Comparison of ENCODE assay signal across 8 cellular contexts in the genomic region with DNA sequence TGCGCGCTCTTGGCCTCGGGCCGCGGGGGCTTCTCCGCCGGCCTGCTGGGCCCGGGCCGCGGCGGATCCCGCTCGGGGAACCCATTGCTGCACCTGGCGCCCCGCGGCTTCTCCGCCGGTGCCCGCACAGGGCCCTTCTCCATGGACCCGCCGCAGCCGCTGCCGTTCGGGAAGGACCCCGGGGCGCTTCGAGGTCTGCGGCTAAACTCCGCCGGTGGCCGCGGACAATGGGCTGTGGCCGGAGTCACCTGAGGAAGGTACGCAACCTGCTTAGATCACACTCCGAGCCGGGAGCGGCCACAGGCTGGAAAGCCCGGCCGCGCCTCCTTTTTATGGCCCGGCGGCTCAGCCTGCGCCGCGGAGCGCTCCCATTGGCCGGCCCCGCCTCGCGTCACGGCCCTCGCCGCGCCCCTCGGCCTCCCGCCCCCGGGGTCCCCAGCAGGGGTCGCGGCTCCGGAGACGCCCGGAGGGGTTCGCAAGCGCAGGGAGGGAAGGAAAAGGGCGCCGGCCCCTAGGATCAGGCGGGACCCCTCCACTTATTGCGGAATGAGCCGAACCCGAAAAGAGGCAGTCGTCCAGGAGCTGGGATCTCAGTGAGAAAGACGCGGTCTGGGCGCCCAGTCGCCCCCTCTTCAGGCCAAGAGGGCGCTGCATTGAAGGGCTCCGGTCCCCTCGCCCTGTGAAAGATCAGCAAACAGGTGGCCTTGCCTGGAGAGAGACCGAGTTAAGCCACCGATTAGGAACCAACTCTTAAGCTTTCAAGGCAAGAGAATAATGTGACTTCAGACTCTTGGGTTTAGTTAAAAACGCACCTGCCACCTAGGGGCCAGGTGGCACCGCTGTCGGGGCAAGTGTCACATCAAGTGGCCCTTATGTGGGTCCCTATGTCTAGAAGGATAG. TPM values are rescaled to one million over a fixed set of nuclear protein-coding genes. Genes with fewer than 3 reads are reported as not detected.
DNase-seq lines count a peak whose midpoint lies in the region; ATAC-seq, FAIRE-seq and TF ChIP-seq lines count a peak whose summit lies in the region.

Gene GCH1 (minus strand): TSS at position 306 of the 900 bp plus-strand sequence. CDS start 163 bp downstream, at position 143.

- peak within 1 kb of the TSS; percentile 16 for H3K27ac ChIP-seq in endothelial cell of umbilical vein (ENCODE audit: insufficient read depth, low read depth, low read length)
- H3K27ac ChIP-seq in mucosa of rectum (ENCODE audit: low read depth in 2 of 2, low read length in 2 of 2), result peak within 1 kb of the TSS; percentile 96

- peak within 1 kb of the TSS; percentile 75 for H3K4me2 ChIP-seq in endothelial cell of umbilical vein (ENCODE audit: insufficient read depth, low read length)

- FAIRE-seq in endothelial cell of umbilical vein (lab: Jason Lieb, UNC), result peak; percentile 77

- CTCF ChIA-PET in activated CD8-positive, alpha-beta memory T cell treated with anti-CD3 and anti-CD28 coated beads for 36 hours (lab: Charles Lee), result interaction anchor here (1.0 to 3.3 kb wide), 6 partner anchors 9 to 35 kb away, joined by 3 to 13 read pairs (median 6); no protein-coding TSS in a partner anchor
- CTCF ChIA-PET in endothelial cell of umbilical vein (lab: Charles Lee), result interaction anchor here (0.7 to 2.0 kb wide), 10 partner anchors 10 to 91 kb away, joined by 3 to 7 read pairs (median 4); no protein-coding TSS in a partner anchor

- no peaks in the 10 kb centered on the region for H4K20me1 ChIP-seq in endothelial cell of umbilical vein (replicated peaks; ENCODE audit: control insufficient read depth, extremely low read depth, insufficient read depth, low read length)

- H3K4me3 ChIP-seq in endothelial cell of umbilical vein (replicated peaks in 1 of 3; ENCODE audit: insufficient read depth in 1 of 3, low read depth in 1 of 3, low read length in 3 of 3), result peak within 1 kb of the TSS; percentile 71 to 97 (median 86)
- peak within 1 kb of the TSS; percentile 83 to 87 for H3K4me3 ChIP-seq in mucosa of rectum (ENCODE audit: low read length in 2 of 2)

- H2AFZ ChIP-seq in endothelial cell of umbilical vein (ENCODE audit: low read depth, low read length), result peak within 1 kb of the TSS; percentile 67

- dilution Hi-C loops in endothelial cell of umbilical vein (cut with MboI; ENCODE audit: extremely low pct_ligation_motif_present, low sequenced_read_pairs), result no loop called here

- peaks cover 5% of the 10 kb centered on the region for H3K4me1 ChIP-seq in endothelial cell of umbilical vein (ENCODE audit: control insufficient read depth, extremely low read depth, insufficient read depth, low read length)
- peaks cover 5% of the 10 kb centered on the region in 2 donors for H3K4me1 ChIP-seq in mucosa of rectum (ENCODE audit: control insufficient read depth in 2 of 2, insufficient read depth in 2 of 2, low read length in 2 of 2)

- intact Hi-C loops in endothelial cell of umbilical vein (cut with micrococcal nuclease), result loop anchor here (2.0 to 5.0 kb wide), 3 partner anchors 26 to 125 kb away; partner anchors contain the start of genes SOCS4 and WDHD1

- H3K36me3 ChIP-seq in endothelial cell of umbilical vein (ENCODE audit: control insufficient read depth in 2 of 2, extremely low read depth in 1 of 2, insufficient read depth in 2 of 2, low read length in 2 of 2) (no peaks in the 10 kb centered on the region), mucosa of rectum (ENCODE audit: control insufficient read depth in 2 of 2, insufficient read depth in 2 of 2, low read length in 2 of 2) (no peaks in the 10 kb centered on the region)

- H3K27me3 ChIP-seq in endothelial cell of umbilical vein (ENCODE audit: control insufficient read depth in 2 of 2, insufficient read depth in 2 of 2, low read length in 2 of 2), result no peaks in the 10 kb centered on the region
- no peaks in the 10 kb centered on the region for H3K27me3 ChIP-seq in mucosa of rectum (ENCODE audit: control insufficient read depth in 2 of 2, insufficient read depth in 2 of 2, low read length in 2 of 2)

- POLR2A ChIA-PET in activated CD8-positive, alpha-beta memory T cell treated with anti-CD3 and anti-CD28 coated beads for 36 hours (lab: Charles Lee), result interaction anchor here (0.6 to 0.8 kb wide), 2 partner anchors 14 to 124 kb away, joined by 3 read pairs; partner anchors contain the start of genes SOCS4 and WDHD1
- POLR2A ChIA-PET in endothelial cell of umbilical vein (lab: Charles Lee), result interaction anchor here (0.6 kb wide), 1 partner anchor 1216 kb away, joined by 3 read pairs; no protein-coding TSS in a partner anchor

- peak; percentile 75 for DNase-seq in CD1c-positive myeloid dendritic cell (ENCODE audit: extremely low spot score)
- peak; percentile 72 for DNase-seq in NCI-H748 treated with DMSO at 0.1 percent for 48 hours (lab: John Stamatoyannopoulos, UW)
- peak; percentile 70 for DNase-seq in endothelial cell of umbilical vein (ENCODE audit: low read depth, low spot score)
- DNase-seq in stimulated activated CD8-positive, alpha-beta memory T cell treated with anti-CD3 and anti-CD28 coated beads, Interleukin-7, amount 100 ng/mL, for 24 hours (ENCODE audit: low read depth), result peak; percentile 40

- peak; percentile 35 to 54 for TF ChIP-seq CTCF in endothelial cell of umbilical vein (IDR thresholded peaks at IDR 0.05; ENCODE audit: extremely low read depth in 1 of 2, insufficient read depth in 1 of 2, low read depth in 1 of 2, low read length in 2 of 2)

- no peaks in the 10 kb centered on the region for H3K79me2 ChIP-seq in endothelial cell of umbilical vein (ENCODE audit: control insufficient read depth, insufficient read depth, low read length)

- H3K9ac ChIP-seq in endothelial cell of umbilical vein (replicated peaks; ENCODE audit: extremely low read depth, insufficient read depth, low read length) (peak within 1 kb of the TSS; percentile 75), mucosa of rectum (ENCODE audit: low read depth in 1 of 2, low read length in 2 of 2) (peak within 1 kb of the TSS; percentile 86 to 96)

- H3K9me3 ChIP-seq in endothelial cell of umbilical vein (replicated peaks; ENCODE audit: control insufficient read depth, insufficient read depth, low read length) (no peaks in the 10 kb centered on the region), mucosa of rectum (ENCODE audit: control insufficient read depth in 2 of 2, low read length in 2 of 2) (no peaks in the 10 kb centered on the region)

- TF ChIP-seq POLR2A in endothelial cell of umbilical vein (IDR thresholded peaks at IDR 0.05; ENCODE audit: low read depth, low read length), result peak; percentile 46

- no TSS peak for BruUV-seq in endothelial cell of umbilical vein (replicated peaks; lab: Mats Ljungman, UMichigan)

- no peaks in the 10 kb centered on the region for H3K9me1 ChIP-seq in endothelial cell of umbilical vein (replicated peaks; ENCODE audit: control insufficient read depth, extremely low read depth, insufficient read depth, low read length)

- ATAC-seq in GM19351 (IDR thresholded peaks at IDR 0.05; ENCODE audit: unreplicated experiment) (peak; percentile 83), HG03469 (IDR thresholded peaks at IDR 0.05; ENCODE audit: unreplicated experiment) (peak; percentile 68)

TF ChIP-seq in endothelial cell of umbilical vein, 7 proteins besides CTCF, POLR2A, EP300 and RAD21:
- TF ChIP-seq MYC (IDR thresholded peaks at IDR 0.05; ENCODE audit: low read depth, low read length) (no peak), MAX (IDR thresholded peaks at IDR 0.05; ENCODE audit: insufficient read depth, insufficient read length) (no peak), GATA2 (IDR thresholded peaks at IDR 0.05; ENCODE audit: insufficient read depth, insufficient read length, low read depth, low read length) (no peak), FOS (IDR thresholded peaks at IDR 0.05; ENCODE audit: borderline replicate concordance, insufficient read depth, low read length) (no peak), JUN (IDR thresholded peaks at IDR 0.05; ENCODE audit: borderline replicate concordance, insufficient read depth, insufficient read length, low read depth) (no peak), POLR2AphosphoS5 (IDR thresholded peaks at IDR 0.05; ENCODE audit: insufficient read depth, low read depth, low read length) (peak; percentile 61)
TF ChIP-seq in endothelial cell of umbilical vein: peak in this region for 1.

RNA-seq across cellular contexts. Expression of gene GCH1, which starts in this region (rescaled TPM):
- 10 to 100 TPM; 29.7 to 32.5 TPM for total RNA-seq in activated CD8-positive, alpha-beta memory T cell treated with anti-CD3 and anti-CD28 coated beads for 36 hours
- total RNA-seq in endothelial cell of umbilical vein, result 4.6 and 5.0 TPM in 2 replicates
- 2.8 and 3.6 TPM in 2 replicates for polyA plus RNA-seq in endothelial cell of umbilical vein
- polyA plus RNA-seq in endothelial cell of umbilical vein (2011; cell fraction: cytosol; rRNA removed), result 2.3 and 2.7 TPM in 2 replicates
- polyA plus RNA-seq in endothelial cell of umbilical vein (2011; cell fraction: nucleus; rRNA removed), result 2.1 and 3.4 TPM in 2 replicates
- polyA plus RNA-seq in endothelial cell of umbilical vein (2012), result 3.1 and 3.2 TPM in 2 replicates
- 1.8 and 2.7 TPM in 2 replicates for polyA minus RNA-seq in endothelial cell of umbilical vein
- polyA minus RNA-seq in endothelial cell of umbilical vein (2011; cell fraction: cytosol; rRNA and poly(A)+ RNA removed), result 9.9 TPM
- 1.7 and 2.5 TPM in 2 replicates for polyA minus RNA-seq in endothelial cell of umbilical vein (2011; cell fraction: nucleus; rRNA and poly(A)+ RNA removed)

Comparison
In these comparisons a context has a peak if more than half of its experiments do, and no peak if none do; other contexts are left out.
1. Peak in every context shown above with its lines: DNase-seq, ATAC-seq, H3K4me3 ChIP-seq and H3K27ac ChIP-seq.